In the genomic region with DNA sequence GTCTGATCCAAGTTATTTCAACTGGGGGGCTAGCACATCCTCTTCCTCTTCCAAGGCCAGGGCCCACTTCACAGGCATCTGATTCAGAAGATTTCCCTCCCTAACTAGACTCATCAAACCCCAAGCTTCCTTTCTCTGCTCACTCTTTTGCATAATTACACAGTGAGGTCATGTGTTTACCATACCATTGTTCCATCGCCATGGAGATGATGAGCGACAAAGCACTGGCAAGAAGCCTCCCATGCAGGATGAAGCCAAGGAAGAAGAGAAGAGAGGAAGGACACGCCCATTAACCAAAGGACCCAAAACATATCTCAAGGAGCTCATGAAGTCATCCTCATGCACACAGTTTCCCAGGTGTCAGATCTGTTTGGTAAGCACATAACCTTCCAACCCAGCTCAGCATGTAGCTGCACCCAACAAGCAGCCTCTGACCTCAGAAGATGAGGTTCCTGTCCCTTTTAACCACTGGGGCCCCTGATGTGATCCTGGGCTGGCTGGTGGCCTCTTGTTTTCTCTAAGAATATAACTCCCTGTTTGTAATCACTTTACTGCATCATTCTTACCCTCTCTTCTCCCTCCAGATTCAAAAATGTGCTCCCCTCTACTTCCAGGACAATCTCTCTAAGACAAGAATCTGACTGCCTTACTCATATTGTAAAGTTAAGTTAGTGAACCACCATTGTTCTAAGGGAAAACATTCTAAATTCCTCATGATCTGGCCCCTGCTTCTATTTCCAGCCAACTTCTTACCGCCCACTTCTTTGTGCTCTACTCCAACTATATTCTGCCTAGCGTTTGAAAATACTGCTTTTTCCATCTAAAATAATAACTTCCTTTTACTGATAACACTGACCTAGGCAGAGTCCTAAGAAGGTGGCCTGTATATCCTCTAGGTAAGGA, we compare ENCODE assay signal across 8 cellular contexts.
DNase-seq lines count a peak whose midpoint lies in the region; ATAC-seq and TF ChIP-seq lines count a peak whose summit lies in the region.

No MANE protein-coding gene starts in this region.

- TF ChIP-seq CTCF in cardiac fibroblast (IDR thresholded peaks at IDR 0.05; ENCODE audit: low read depth, low read length): no peak

- DNase-seq in DMS53 treated with DMSO at 0.1 percent for 48 hours (lab: John Stamatoyannopoulos, UW; ENCODE audit: unreplicated experiment): peak; percentile 51
- peak; percentile 2 for DNase-seq in NCI-H1105 (lab: John Stamatoyannopoulos, UW)
- DNase-seq in cardiac fibroblast (ENCODE audit: low read depth in 2 of 2): peak; percentile 97 to 99
- DNase-seq in medulla oblongata (ENCODE audit: extremely low spot score): peak; percentile 19
- DNase-seq in activated CD8-positive, alpha-beta memory T cell treated with anti-CD3 and anti-CD28 coated beads, Interleukin-2, amount 50 U/mL, for 48 hours: no peak
- DNase-seq in stimulated activated CD4-positive, alpha-beta T cell treated with anti-CD3 and anti-CD28 coated beads, Interleukin-2, amount 100 ng/mL, for 48 hours: no peak

- no peak overlapping the region for H3K4me3 ChIP-seq in cardiac fibroblast (replicated peaks in 1 of 2; ENCODE audit: low read depth in 2 of 2, low read length in 2 of 2)

- ATAC-seq in GM18873 (IDR thresholded peaks at IDR 0.05; ENCODE audit: low FRiP score, unreplicated experiment) (no peak), GM21737 (IDR thresholded peaks at IDR 0.05; ENCODE audit: unreplicated experiment) (no peak)

Comparison
In these comparisons a context has a peak if more than half of its experiments do, and no peak if none do; other contexts are left out.
1. DNase-seq: peak in DMS53 treated with DMSO at 0.1 percent for 48 hours (single experiment), NCI-H1105 (single experiment), cardiac fibroblast (2 of 2) and medulla oblongata (single experiment); none in activated CD8-positive, alpha-beta memory T cell treated with anti-CD3 and anti-CD28 coated beads, Interleukin-2, amount 50 U/mL, for 48 hours (single experiment) and stimulated activated CD4-positive, alpha-beta T cell treated with anti-CD3 and anti-CD28 coated beads, Interleukin-2, amount 100 ng/mL, for 48 hours (0 of 2).